In genomic region chr21:45078877-45079281, GRCh38 we compare ENCODE assay signal across 9 cellular contexts. TPM values are rescaled to one million over a fixed set of nuclear protein-coding genes. Genes with fewer than 3 reads are reported as not detected.
A peak's percentile ranks its signal among the peaks of the same experiment; 100 is the strongest.
DNase-seq lines count a peak whose midpoint lies in the region; ATAC-seq and TF ChIP-seq lines count a peak whose summit lies in the region.
"Had no signal": no experiment of that assay in that cellular context is flagged by ENCODE, and none has a peak within 500 bp of the region (broad histone marks: within the 10 kb centered on the region; RNA-seq: fewer than 3 reads in every experiment).

No MANE protein-coding gene starts in this region.

- CTCF ChIA-PET in mammary epithelial cell (lab: Charles Lee; ENCODE audit: low non-redundant PET) = no interaction called here

- in situ Hi-C loops in mammary epithelial cell (cut with MboI; ENCODE audit: low sequenced_read_pairs in 2 of 2) = no loop called here

- H3K27me3 Mint-ChIP-seq in osteocyte (ENCODE audit: unreplicated experiment) (no peaks in the 10 kb centered on the region), chondrocyte (ENCODE audit: low read depth) (no peaks in the 10 kb centered on the region)

- H3K36me3 Mint-ChIP-seq in osteocyte (ENCODE audit: unreplicated experiment) = peaks cover 13% of the 10 kb centered on the region
- peaks cover 15% of the 10 kb centered on the region for H3K36me3 Mint-ChIP-seq in chondrocyte (ENCODE audit: low read depth)

- BruUV-seq in mammary epithelial cell (replicated peaks; lab: Mats Ljungman, UMichigan) = no TSS peak

- no peak overlapping the region for H2AFZ ChIP-seq in mammary epithelial cell (ENCODE audit: low read depth, low read length)

- peak overlapping the region; percentile 52 for H3K27ac ChIP-seq in mammary epithelial cell (ENCODE audit: insufficient read depth, low read depth, low read length)

- peaks cover 88% of the 10 kb centered on the region for H3K79me2 ChIP-seq in mammary epithelial cell (ENCODE audit: insufficient read depth, low read length)

- dilution Hi-C loops in mammary epithelial cell (cut with HindIII; ENCODE audit: low sequenced_read_pairs) = loop anchor here (5.0 kb wide), 1 partner anchor 67 kb away; no protein-coding TSS in a partner anchor

- H3K9me3 Mint-ChIP-seq in osteocyte (ENCODE audit: unreplicated experiment) (no peaks in the 10 kb centered on the region), chondrocyte (ENCODE audit: low read depth) (no peaks in the 10 kb centered on the region)

- no peak overlapping the region for H3K4me3 Mint-ChIP-seq in osteocyte (ENCODE audit: unreplicated experiment)
- no peak overlapping the region for H3K4me3 Mint-ChIP-seq in chondrocyte (ENCODE audit: unreplicated experiment)

- no peak for TF ChIP-seq CTCF in mammary epithelial cell (conservative IDR thresholded peaks at IDR 0.05 in 1 of 2, IDR thresholded peaks at IDR 0.05 in 1 of 2; ENCODE audit: extremely low read depth in 1 of 2, insufficient read depth in 1 of 2, low read depth in 1 of 2, low read length in 2 of 2)
- no peak for TF ChIP-seq CTCF in osteocyte (IDR thresholded peaks at IDR 0.05)
- no peak for TF ChIP-seq CTCF in chondrocyte (IDR thresholded peaks at IDR 0.05)

- H3K9me3 ChIP-seq in mammary epithelial cell (replicated peaks; ENCODE audit: insufficient read depth, low read length) = no peaks in the 10 kb centered on the region

- peak overlapping the region; percentile 3 for H3K9ac ChIP-seq in mammary epithelial cell (ENCODE audit: insufficient read depth, low read length)

- WGBS in mammary epithelial cell (ENCODE audit: low coverage, missing lambda C conversion rate) = 16% methylated on average over 2 of the region's 2 CpGs

- H3K4me1 Mint-ChIP-seq in osteocyte (ENCODE audit: unreplicated experiment) (peaks cover 62% of the 10 kb centered on the region), chondrocyte (ENCODE audit: low read depth) (peaks cover 53% of the 10 kb centered on the region)

- ATAC-seq in GM21528 (IDR thresholded peaks at IDR 0.05; ENCODE audit: low FRiP score, unreplicated experiment) = no peak

- no peak overlapping the region for H3K27ac Mint-ChIP-seq in osteocyte (ENCODE audit: unreplicated experiment)
- no peak overlapping the region for H3K27ac Mint-ChIP-seq in chondrocyte (ENCODE audit: unreplicated experiment)

- H3K4me1 ChIP-seq in mammary epithelial cell (ENCODE audit: insufficient read depth, low read length) = peaks cover 45% of the 10 kb centered on the region

- no peaks in the 10 kb centered on the region for H4K20me1 ChIP-seq in mammary epithelial cell (ENCODE audit: insufficient read depth, low read length)

- H3K4me3 ChIP-seq in mammary epithelial cell (replicated peaks in 1 of 3; ENCODE audit: insufficient read depth in 1 of 3, low read depth in 2 of 3, low read length in 3 of 3) = no peak overlapping the region

- peaks cover 3% of the 10 kb centered on the region for H3K36me3 ChIP-seq in mammary epithelial cell (ENCODE audit: insufficient read depth, low read length)

- intact Hi-C loops in mammary epithelial cell (cut with micrococcal nuclease) = loop anchor here (5.0 kb wide), 2 partner anchors 67 to 117 kb away; no protein-coding TSS in a partner anchor

- no peaks in the 10 kb centered on the region for H3K27me3 ChIP-seq in mammary epithelial cell (ENCODE audit: insufficient read depth, low read length)

- peak; percentile 92 for DNase-seq in GF-D8 (lab: John Stamatoyannopoulos, UW)
- peak; percentile 59 for DNase-seq in activated CD4-positive, CD25-positive, alpha-beta regulatory T cell treated with anti-CD3 and anti-CD28 coated beads, Interleukin-2, amount 50 U/mL, for 16 hours (ENCODE audit: low read depth, low spot score)
- peak; percentile 89 for DNase-seq in mammary epithelial cell
- peak; percentile 83 for DNase-seq in stimulated activated CD4-positive, alpha-beta T cell treated with anti-CD3 and anti-CD28 coated beads, Interleukin-1b, Interleukin-23, amount 100 ng/mL, for 48 hours
- DNase-seq in osteocyte (ENCODE audit: extremely low spot score, unreplicated experiment) = no peak
- no peak for DNase-seq in NCI-H1417 (lab: John Stamatoyannopoulos, UW)
- DNase-seq in chondrocyte (ENCODE audit: low spot score) = no peak
- DNase-seq: NCI-H524 treated with DMSO at 0.1 percent for 48 hours had no signal

- peak overlapping the region; percentile 61 for H3K4me2 ChIP-seq in mammary epithelial cell (ENCODE audit: insufficient read depth, low read depth, low read length)

RNA-seq across cellular contexts. Expression of gene ADARB1, which starts 4.5 kb away (rescaled TPM):
- total RNA-seq in mammary epithelial cell = 10 to 100 TPM; 42.5 to 82.9 TPM
- polyA plus RNA-seq in mammary epithelial cell = 17.2 TPM
- 26.9 TPM for polyA minus RNA-seq in mammary epithelial cell
- 126 and 130 TPM in 2 replicates for total RNA-seq in osteocyte
- total RNA-seq in chondrocyte = 53.8 to 92.8 TPM (median 89.5 TPM) in 3 replicates

Comparison
In these comparisons a context has a peak if more than half of its experiments do, and no peak if none do; other contexts are left out.
1. DNase-seq: peak in GF-D8 (single experiment), activated CD4-positive, CD25-positive, alpha-beta regulatory T cell treated with anti-CD3 and anti-CD28 coated beads, Interleukin-2, amount 50 U/mL, for 16 hours (single experiment), mammary epithelial cell (single experiment) and stimulated activated CD4-positive, alpha-beta T cell treated with anti-CD3 and anti-CD28 coated beads, Interleukin-1b, Interleukin-23, amount 100 ng/mL, for 48 hours (single experiment); none in osteocyte (single experiment), NCI-H1417 (0 of 3) and chondrocyte (single experiment).